Comparison of ENCODE assay signal across 16 cellular contexts in genomic region chr4:15336410-15337184, GRCh38.
DNase-seq lines count a peak whose midpoint lies in the region; ATAC-seq, FAIRE-seq and TF ChIP-seq lines count a peak whose summit lies in the region.
"Had no signal": no experiment of that assay in that cellular context is flagged by ENCODE, and none has a peak within 500 bp of the region (broad histone marks: within the 10 kb centered on the region; RNA-seq: fewer than 3 reads in every experiment).

No MANE protein-coding gene starts in this region.

- H3K4me3 Mint-ChIP-seq in MCF 10A (ENCODE audit: unreplicated experiment) (no peak overlapping the region), astrocyte (ENCODE audit: unreplicated experiment) (no peak overlapping the region)
- H3K4me3 Mint-ChIP-seq: activated CD4-positive, alpha-beta memory T cell treated with anti-CD3 and anti-CD28 coated beads for 36 hours; natural killer cell treated with Interleukin-12 subunit alpha and Interleukin-12 subunit beta and Interleukin-15 and Interleukin-18, amount 100 ng/mL, for 72 hours had no signal

- peak overlapping the region; percentile 58 for H3K4me2 ChIP-seq in astrocyte (ENCODE audit: low read length)

- no TSS peak for BruUV-seq in MCF 10A (replicated peaks; lab: Mats Ljungman, UMichigan)

- POLR2A ChIA-PET in MCF 10A (lab: Yijun Ruan, JAX), result interaction anchor here (0.7 kb wide), 1 partner anchor 132 kb away, joined by 3 read pairs; no protein-coding TSS in a partner anchor

- H3K4me1 ChIP-seq in breast epithelium (no peaks in the 10 kb centered on the region), astrocyte (ENCODE audit: insufficient read depth, low read length) (peaks cover 9% of the 10 kb centered on the region)

- intact Hi-C loops in MCF 10A (cut with micrococcal nuclease) (no loop called here), breast epithelium (cut with DNase I; ENCODE audit: low total_unique reads) (no loop called here)

- TF ChIP-seq CTCF in MCF 10A (IDR thresholded peaks at IDR 0.05; ENCODE audit: unreplicated experiment) (no peak), breast epithelium (IDR thresholded peaks at IDR 0.05) (no peak), astrocyte (IDR thresholded peaks at IDR 0.05; ENCODE audit: insufficient read depth, low read depth, low read length) (no peak)

- CTCF ChIA-PET in MCF 10A (lab: Yijun Ruan, JAX), result interaction anchor here (1.2 kb wide), 1 partner anchor 10 kb away, joined by 3 read pairs; no protein-coding TSS in a partner anchor

- ATAC-seq in HG03442 (IDR thresholded peaks at IDR 0.05; ENCODE audit: unreplicated experiment) (no peak), HG02642 (IDR thresholded peaks at IDR 0.05; ENCODE audit: poor library complexity, unreplicated experiment) (no peak)
- ATAC-seq: K562; natural killer cell treated with Interleukin-12 subunit alpha and Interleukin-12 subunit beta and Interleukin-15 and Interleukin-18, amount 100 ng/mL, for 72 hours had no signal

- peak overlapping the region; percentile 55 for H2AFZ ChIP-seq in astrocyte (ENCODE audit: low read depth, low read length)

- H3K9me3 Mint-ChIP-seq in MCF 10A (ENCODE audit: unreplicated experiment), result no peaks in the 10 kb centered on the region
- H3K9me3 Mint-ChIP-seq in astrocyte (ENCODE audit: unreplicated experiment), result no peaks in the 10 kb centered on the region
- H3K9me3 Mint-ChIP-seq: activated CD4-positive, alpha-beta memory T cell treated with anti-CD3 and anti-CD28 coated beads for 36 hours; natural killer cell treated with Interleukin-12 subunit alpha and Interleukin-12 subunit beta and Interleukin-15 and Interleukin-18, amount 100 ng/mL, for 72 hours had no signal

- no peaks in the 10 kb centered on the region for H4K20me1 ChIP-seq in astrocyte (ENCODE audit: insufficient read depth, low read length)

- H3K9me3 ChIP-seq in breast epithelium, result no peaks in the 10 kb centered on the region
- H3K9me3 ChIP-seq in astrocyte (ENCODE audit: insufficient read depth, low read depth, low read length), result no peaks in the 10 kb centered on the region

- peak; percentile 91 for FAIRE-seq in astrocyte (lab: Jason Lieb, UNC)
- FAIRE-seq: K562 had no signal

- H3K27ac ChIP-seq in breast epithelium (no peak overlapping the region), astrocyte (ENCODE audit: low read depth, low read length) (peak overlapping the region; percentile 67)
- H3K27ac ChIP-seq: SK-N-MC had no signal

- no peak overlapping the region for H3K27ac Mint-ChIP-seq in MCF 10A (ENCODE audit: low read depth, unreplicated experiment)
- H3K27ac Mint-ChIP-seq in astrocyte (ENCODE audit: unreplicated experiment), result peak overlapping the region; percentile 94
- H3K27ac Mint-ChIP-seq: activated CD4-positive, alpha-beta memory T cell treated with anti-CD3 and anti-CD28 coated beads for 36 hours; natural killer cell treated with Interleukin-12 subunit alpha and Interleukin-12 subunit beta and Interleukin-15 and Interleukin-18, amount 100 ng/mL, for 72 hours had no signal

- H3K27me3 Mint-ChIP-seq in MCF 10A (ENCODE audit: insufficient read depth, unreplicated experiment) (no peaks in the 10 kb centered on the region), astrocyte (ENCODE audit: low read depth, unreplicated experiment) (no peaks in the 10 kb centered on the region)

- TF ChIP-seq POLR2A in breast epithelium (IDR thresholded peaks at IDR 0.05), result no peak

- no peaks in the 10 kb centered on the region for H3K36me3 ChIP-seq in breast epithelium
- no peaks in the 10 kb centered on the region for H3K36me3 ChIP-seq in astrocyte (ENCODE audit: insufficient read depth, low read length)

- H3K79me2 ChIP-seq in astrocyte (ENCODE audit: insufficient read depth, low read length), result no peaks in the 10 kb centered on the region

- H3K4me3 ChIP-seq in breast epithelium (no peak overlapping the region), astrocyte (ENCODE audit: insufficient read depth, low read depth, low read length) (no peak overlapping the region)
- H3K4me3 ChIP-seq: K562, SK-N-MC had no signal

- H3K36me3 Mint-ChIP-seq in MCF 10A (ENCODE audit: insufficient read depth, unreplicated experiment) (no peaks in the 10 kb centered on the region), astrocyte (ENCODE audit: low read depth, unreplicated experiment) (peaks cover 3% of the 10 kb centered on the region)
- H3K36me3 Mint-ChIP-seq: activated CD4-positive, alpha-beta memory T cell treated with anti-CD3 and anti-CD28 coated beads for 36 hours; natural killer cell treated with Interleukin-12 subunit alpha and Interleukin-12 subunit beta and Interleukin-15 and Interleukin-18, amount 100 ng/mL, for 72 hours had no signal

- DNase-seq in MCF 10A (ENCODE audit: unreplicated experiment) (peak; percentile 26), breast epithelium (ENCODE audit: low spot score in 2 of 2) (no peak), astrocyte (ENCODE audit: low read depth) (peak; percentile 82), iPS-NIHi11 (ENCODE audit: low spot score) (peak; percentile 47), NAMALWA (ENCODE audit: low spot score) (no peak), SIG-M5 (lab: John Stamatoyannopoulos, UW) (no peak)
- DNase-seq: 8988T; activated CD4-positive, alpha-beta memory T cell treated with anti-CD3 and anti-CD28 coated beads for 36 hours; dermis blood vessel endothelial cell; DND-41; NCI-H446 treated with DMSO at 0.1 percent for 48 hours had no signal

- H3K4me1 Mint-ChIP-seq in MCF 10A (ENCODE audit: insufficient read depth, unreplicated experiment) (peaks cover 9% of the 10 kb centered on the region), astrocyte (ENCODE audit: low read depth, unreplicated experiment) (peaks cover 31% of the 10 kb centered on the region)

- H3K27me3 ChIP-seq in breast epithelium (no peaks in the 10 kb centered on the region), astrocyte (ENCODE audit: insufficient read depth, low read length) (no peaks in the 10 kb centered on the region)

- H3K9ac ChIP-seq in astrocyte (ENCODE audit: low read length), result peak overlapping the region; percentile 4

Comparison
In these comparisons a context has a peak if more than half of its experiments do, and no peak if none do; other contexts are left out.
1. DNase-seq: peak in MCF 10A (single experiment), astrocyte (single experiment) and iPS-NIHi11 (single experiment); none in breast epithelium (0 of 2), NAMALWA (single experiment) and SIG-M5 (single experiment).